ENCODE assay signal across 8 cellular contexts in the genomic region with DNA sequence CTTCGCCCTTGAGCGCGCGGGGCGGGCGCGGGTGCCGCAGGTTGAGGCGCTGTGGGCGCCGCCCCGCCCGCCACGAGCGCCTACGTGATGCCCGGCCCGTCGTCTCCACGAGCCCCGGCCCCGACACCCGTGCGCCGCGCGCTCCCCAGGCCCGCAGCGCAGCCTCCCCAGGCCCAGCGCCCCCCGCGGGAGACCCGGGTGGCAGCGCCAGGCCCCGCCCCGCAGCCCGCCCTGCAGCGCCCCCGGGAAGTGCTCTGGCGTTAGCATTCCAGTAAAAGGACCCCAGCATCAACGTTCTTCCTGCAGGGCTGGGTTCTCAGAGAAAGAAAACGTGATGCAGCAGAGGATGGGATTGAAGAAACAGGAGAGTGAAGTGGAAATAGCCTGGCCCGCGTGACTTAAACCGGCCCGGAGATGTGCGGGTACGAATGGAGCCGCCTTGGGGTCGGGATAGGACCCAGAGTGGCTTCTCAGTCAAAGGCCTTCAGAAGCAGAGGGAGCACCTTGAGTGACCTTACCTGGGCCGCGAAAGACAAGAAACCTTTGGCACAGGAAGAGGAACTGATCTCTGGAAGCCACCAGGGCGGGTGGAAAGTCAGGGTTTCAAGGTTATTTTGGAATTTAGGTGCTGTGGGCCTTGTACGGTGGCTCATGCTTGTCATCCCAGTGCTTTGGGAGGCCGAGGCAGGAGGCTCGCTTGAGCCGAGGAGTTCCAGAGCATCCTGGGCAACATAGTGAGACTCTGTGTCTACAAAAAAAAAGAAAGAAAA. TPM values are rescaled to one million over a fixed set of nuclear protein-coding genes. Genes with fewer than 3 reads are reported as not detected.
A peak's percentile ranks its signal among the peaks of the same experiment; 100 is the strongest.
DNase-seq lines count a peak whose midpoint lies in the region; ATAC-seq and TF ChIP-seq lines count a peak whose summit lies in the region.

No MANE protein-coding gene starts in this region.

- peaks cover 13% of the 10 kb centered on the region for H3K4me1 ChIP-seq in CD8-positive, alpha-beta T cell (ENCODE audit: insufficient read depth, low read length)
- H3K4me1 ChIP-seq in neuron (ENCODE audit: insufficient read depth, low read length) = no peaks in the 10 kb centered on the region

- no peak for TF ChIP-seq CTCF in CD8-positive, alpha-beta T cell (IDR thresholded peaks at IDR 0.05)
- no peak for TF ChIP-seq CTCF in fibroblast of mammary gland (conservative IDR thresholded peaks at IDR 0.05; ENCODE audit: control insufficient read depth, insufficient read depth, low read depth, low read length)

- peak overlapping the region; percentile 87 for H2AFZ ChIP-seq in neuron (ENCODE audit: low read depth, low read length)

- POLR2A ChIA-PET in CD8-positive, alpha-beta T cell (lab: Charles Lee) = no interaction called here
- POLR2A ChIA-PET in activated CD4-positive, alpha-beta memory T cell treated with anti-CD3 and anti-CD28 coated beads, Interleukin-2, amount 10 ng/mL, durations not matched to agents 7 days and 5 days (lab: Charles Lee) = interaction anchor here (1.2 to 8.3 kb wide), 5 partner anchors 9 to 26 kb away, joined by 4 to 51 read pairs (median 15); no protein-coding TSS in a partner anchor

- peaks cover 19% of the 10 kb centered on the region for H3K36me3 Mint-ChIP-seq in CD8-positive, alpha-beta T cell
- H3K36me3 Mint-ChIP-seq in activated CD4-positive, alpha-beta memory T cell treated with anti-CD3 and anti-CD28 coated beads, Interleukin-2, amount 10 ng/mL, durations not matched to agents 7 days and 5 days (ENCODE audit: low read depth) = peaks cover 51% of the 10 kb centered on the region

- no peaks in the 10 kb centered on the region for H3K27me3 Mint-ChIP-seq in CD8-positive, alpha-beta T cell (ENCODE audit: low read depth)
- H3K27me3 Mint-ChIP-seq in activated CD4-positive, alpha-beta memory T cell treated with anti-CD3 and anti-CD28 coated beads, Interleukin-2, amount 10 ng/mL, durations not matched to agents 7 days and 5 days = peaks cover 8% of the 10 kb centered on the region

- peak overlapping the region; percentile 96 for H3K4me3 ChIP-seq in CD8-positive, alpha-beta T cell (ENCODE audit: low read depth, low read length)
- H3K4me3 ChIP-seq in fibroblast of mammary gland (ENCODE audit: control insufficient read depth, low read depth, low read length) = peak overlapping the region; percentile 79
- H3K4me3 ChIP-seq in neuron (ENCODE audit: low read length) = peak overlapping the region; percentile 53

- H3K4me3 Mint-ChIP-seq in CD8-positive, alpha-beta T cell = peak overlapping the region; percentile 91
- peak overlapping the region; percentile 92 for H3K4me3 Mint-ChIP-seq in activated CD4-positive, alpha-beta memory T cell treated with anti-CD3 and anti-CD28 coated beads, Interleukin-2, amount 10 ng/mL, durations not matched to agents 7 days and 5 days

- peak; percentile 10 for ATAC-seq in CD8-positive, alpha-beta T cell
- ATAC-seq in GM19324 (IDR thresholded peaks at IDR 0.05; ENCODE audit: low FRiP score, unreplicated experiment) = peak; percentile 46
- ATAC-seq in HG03439 (IDR thresholded peaks at IDR 0.05; ENCODE audit: unreplicated experiment) = peak; percentile 41

- H3K36me3 ChIP-seq in CD8-positive, alpha-beta T cell (ENCODE audit: insufficient read depth, low read length) = no peaks in the 10 kb centered on the region
- no peaks in the 10 kb centered on the region for H3K36me3 ChIP-seq in neuron (ENCODE audit: insufficient read depth, low read length)

- no peak overlapping the region for H3K27ac Mint-ChIP-seq in CD8-positive, alpha-beta T cell
- H3K27ac Mint-ChIP-seq in activated CD4-positive, alpha-beta memory T cell treated with anti-CD3 and anti-CD28 coated beads, Interleukin-2, amount 10 ng/mL, durations not matched to agents 7 days and 5 days = peak overlapping the region; percentile 75

- DNase-seq in CD8-positive, alpha-beta T cell = peak in 1 of 7 experiments; percentile 27
- DNase-seq in activated CD4-positive, alpha-beta memory T cell treated with anti-CD3 and anti-CD28 coated beads, Interleukin-2, amount 10 ng/mL, durations not matched to agents 7 days and 5 days = peak; percentile 31
- DNase-seq in fibroblast of mammary gland (ENCODE audit: low read depth) = no peak
- no peak for DNase-seq in NCI-H510A (lab: John Stamatoyannopoulos, UW)
- no peak for DNase-seq in HK-2 (ENCODE audit: unreplicated experiment)

- peaks cover 37% of the 10 kb centered on the region for H3K4me1 Mint-ChIP-seq in CD8-positive, alpha-beta T cell (ENCODE audit: low read depth)
- H3K4me1 Mint-ChIP-seq in activated CD4-positive, alpha-beta memory T cell treated with anti-CD3 and anti-CD28 coated beads, Interleukin-2, amount 10 ng/mL, durations not matched to agents 7 days and 5 days = peaks cover 49% of the 10 kb centered on the region

- no peaks in the 10 kb centered on the region for H3K27me3 ChIP-seq in CD8-positive, alpha-beta T cell (ENCODE audit: insufficient read depth, low read length)
- peaks cover 34% of the 10 kb centered on the region for H3K27me3 ChIP-seq in neuron (ENCODE audit: insufficient read depth, low read length)

- no peaks in the 10 kb centered on the region for H3K9me3 ChIP-seq in CD8-positive, alpha-beta T cell (ENCODE audit: low read length)
- H3K9me3 ChIP-seq in neuron (ENCODE audit: low read length) = no peaks in the 10 kb centered on the region

- peak overlapping the region; percentile 64 for H3K27ac ChIP-seq in CD8-positive, alpha-beta T cell (ENCODE audit: low read depth, low read length)

- CTCF ChIA-PET in CD8-positive, alpha-beta T cell (lab: Charles Lee) = interaction anchor here (1.0 kb wide), 2 partner anchors 11 to 113 kb away, joined by 3 read pairs; no protein-coding TSS in a partner anchor
- CTCF ChIA-PET in activated CD4-positive, alpha-beta memory T cell treated with anti-CD3 and anti-CD28 coated beads, Interleukin-2, amount 10 ng/mL, durations not matched to agents 7 days and 5 days (lab: Charles Lee) = interaction anchor here (1.1 to 1.3 kb wide), 2 partner anchors 22 to 26 kb away, joined by 3 to 4 read pairs; no protein-coding TSS in a partner anchor

- H3K9me3 Mint-ChIP-seq in CD8-positive, alpha-beta T cell = no peaks in the 10 kb centered on the region
- no peaks in the 10 kb centered on the region for H3K9me3 Mint-ChIP-seq in activated CD4-positive, alpha-beta memory T cell treated with anti-CD3 and anti-CD28 coated beads, Interleukin-2, amount 10 ng/mL, durations not matched to agents 7 days and 5 days

- intact Hi-C loops in CD8-positive, alpha-beta T cell (cut with DNase I, micrococcal nuclease) = loop anchor here (1.0 to 2.0 kb wide), 2 partner anchors 26 to 104 kb away; partner anchors contain the start of gene PITRM1 (in 1 of the 2)

RNA-seq across cellular contexts. Expression of gene PFKP, which starts 1.8 kb away (rescaled TPM):
- 10 to 100 TPM; 35.9 to 36.5 TPM for total RNA-seq in CD8-positive, alpha-beta T cell
- total RNA-seq in activated CD4-positive, alpha-beta memory T cell treated with anti-CD3 and anti-CD28 coated beads, Interleukin-2, amount 10 ng/mL, durations not matched to agents 7 days and 5 days = 100 to 1,000 TPM; 214 to 215 TPM

Comparison
In these comparisons a context has a peak if more than half of its experiments do, and no peak if none do; other contexts are left out.
1. RNA of gene PFKP, which starts 1.8 kb away (total RNA-seq): 214 to 215 TPM in activated CD4-positive, alpha-beta memory T cell treated with anti-CD3 and anti-CD28 coated beads, Interleukin-2, amount 10 ng/mL, durations not matched to agents 7 days and 5 days; 35.9 to 36.5 TPM in CD8-positive, alpha-beta T cell; every median in the first group is over 4 times any median in the second.
2. Peak in every context shown above with its lines, with median percentiles within 50 percentile points of each other: ATAC-seq and H3K4me3 ChIP-seq.